ENCODE assay signal across 11 cellular contexts in genomic region chr9:71036501-71036900, GRCh38.
A peak's percentile ranks its signal among the peaks of the same experiment; 100 is the strongest.
DNase-seq lines count a peak whose midpoint lies in the region; ATAC-seq and TF ChIP-seq lines count a peak whose summit lies in the region.
"Had no signal": no experiment of that assay in that cellular context is flagged by ENCODE, and none has a peak within 500 bp of the region (broad histone marks: within the 10 kb centered on the region; RNA-seq: fewer than 3 reads in every experiment).

No MANE protein-coding gene starts in this region.

- H3K36me3 Mint-ChIP-seq in activated T-helper 17 cell treated with anti-CD3 and anti-CD28 coated beads, Interleukin-2, amount 50 U/mL, for 72 hours (ENCODE audit: low read depth), result no peaks in the 10 kb centered on the region
- H3K36me3 Mint-ChIP-seq in type B pancreatic cell, result no peaks in the 10 kb centered on the region
- no peaks in the 10 kb centered on the region for H3K36me3 Mint-ChIP-seq in activated T-cell treated with anti-CD3 and anti-CD28 coated beads, Interleukin-2, amount 50 U/mL, for 4 hours (ENCODE audit: insufficient read depth)

- TF ChIP-seq CTCF in cardiac muscle cell (IDR thresholded peaks at IDR 0.05; ENCODE audit: low read depth, low read length) (no peak), left ventricle myocardium inferior (IDR thresholded peaks at IDR 0.05; ENCODE audit: borderline replicate concordance) (no peak), VCaP (conservative IDR thresholded peaks at IDR 0.05) (no peak), type B pancreatic cell (conservative IDR thresholded peaks at IDR 0.05) (no peak)

- ATAC-seq in HG03139 (IDR thresholded peaks at IDR 0.05; ENCODE audit: unreplicated experiment), result no peak
- no peak for ATAC-seq in activated T-helper 17 cell treated with anti-CD3 and anti-CD28 coated beads, Interleukin-2, amount 50 U/mL, for 72 hours (replicated peaks)
- ATAC-seq in activated T-cell treated with anti-CD3 and anti-CD28 coated beads, Interleukin-2, amount 50 U/mL, for 4 hours, result no peak
- ATAC-seq: effector memory CD8-positive, alpha-beta T cell; right cardiac atrium had no signal

- H3K4me3 Mint-ChIP-seq in activated T-helper 17 cell treated with anti-CD3 and anti-CD28 coated beads, Interleukin-2, amount 50 U/mL, for 72 hours, result no peak overlapping the region
- no peak overlapping the region for H3K4me3 Mint-ChIP-seq in type B pancreatic cell
- H3K4me3 Mint-ChIP-seq in activated T-cell treated with anti-CD3 and anti-CD28 coated beads, Interleukin-2, amount 50 U/mL, for 4 hours, result no peak overlapping the region
- H3K4me3 Mint-ChIP-seq: effector memory CD8-positive, alpha-beta T cell had no signal

- DNase-seq in cardiac muscle cell (ENCODE audit: low read depth in 1 of 2, low spot score in 1 of 2) (peak; percentile 28 to 73), left ventricle myocardium inferior (no peak), hippocampal formation (lab: John Stamatoyannopoulos, UW) (peak; percentile 2 to 38), type B pancreatic cell (ENCODE audit: extremely low spot score, unreplicated experiment) (no peak)
- DNase-seq in activated T-cell treated with anti-CD3 and anti-CD28 coated beads, Interleukin-2, amount 50 U/mL, for 4 hours, result no peak
- DNase-seq: effector memory CD8-positive, alpha-beta T cell; right cardiac atrium; stimulated activated CD8-positive, alpha-beta memory T cell treated with anti-CD3 and anti-CD28 coated beads, Interleukin-4, amount 100 ng/mL, for 48 hours had no signal

- H3K27ac ChIP-seq in cardiac muscle cell (no peak overlapping the region), left ventricle myocardium inferior (replicated peaks) (no peak overlapping the region), VCaP (peak overlapping the region; percentile 63)

- no peaks in the 10 kb centered on the region for H3K4me1 Mint-ChIP-seq in activated T-helper 17 cell treated with anti-CD3 and anti-CD28 coated beads, Interleukin-2, amount 50 U/mL, for 72 hours
- peaks cover 5% of the 10 kb centered on the region for H3K4me1 Mint-ChIP-seq in type B pancreatic cell (ENCODE audit: unreplicated experiment)
- H3K4me1 Mint-ChIP-seq in activated T-cell treated with anti-CD3 and anti-CD28 coated beads, Interleukin-2, amount 50 U/mL, for 4 hours (ENCODE audit: low read depth), result no peaks in the 10 kb centered on the region

- H3K4me3 ChIP-seq in cardiac muscle cell (no peak overlapping the region), left ventricle myocardium inferior (no peak overlapping the region)

- no peaks in the 10 kb centered on the region for H3K9me3 ChIP-seq in cardiac muscle cell (ENCODE audit: low read depth)
- H3K9me3 ChIP-seq in left ventricle myocardium inferior (replicated peaks), result no peaks in the 10 kb centered on the region

- no peaks in the 10 kb centered on the region for H3K36me3 ChIP-seq in cardiac muscle cell
- H3K36me3 ChIP-seq in left ventricle myocardium inferior, result no peaks in the 10 kb centered on the region

- no peaks in the 10 kb centered on the region for H3K27me3 Mint-ChIP-seq in activated T-helper 17 cell treated with anti-CD3 and anti-CD28 coated beads, Interleukin-2, amount 50 U/mL, for 72 hours
- no peaks in the 10 kb centered on the region for H3K27me3 Mint-ChIP-seq in type B pancreatic cell
- no peaks in the 10 kb centered on the region for H3K27me3 Mint-ChIP-seq in activated T-cell treated with anti-CD3 and anti-CD28 coated beads, Interleukin-2, amount 50 U/mL, for 4 hours (ENCODE audit: low read depth)
- H3K27me3 Mint-ChIP-seq: effector memory CD8-positive, alpha-beta T cell had no signal

- H3K27ac Mint-ChIP-seq in activated T-helper 17 cell treated with anti-CD3 and anti-CD28 coated beads, Interleukin-2, amount 50 U/mL, for 72 hours, result no peak overlapping the region
- no peak overlapping the region for H3K27ac Mint-ChIP-seq in type B pancreatic cell
- H3K27ac Mint-ChIP-seq: effector memory CD8-positive, alpha-beta T cell had no signal

- H3K4me1 ChIP-seq in cardiac muscle cell (ENCODE audit: low read depth) (no peaks in the 10 kb centered on the region), left ventricle myocardium inferior (no peaks in the 10 kb centered on the region)

- intact Hi-C loops in left ventricle myocardium inferior (cut with micrococcal nuclease), result no loop called here

- H3K9me3 Mint-ChIP-seq in activated T-helper 17 cell treated with anti-CD3 and anti-CD28 coated beads, Interleukin-2, amount 50 U/mL, for 72 hours, result peaks cover 5% of the 10 kb centered on the region
- H3K9me3 Mint-ChIP-seq in type B pancreatic cell, result no peaks in the 10 kb centered on the region
- no peaks in the 10 kb centered on the region for H3K9me3 Mint-ChIP-seq in activated T-cell treated with anti-CD3 and anti-CD28 coated beads, Interleukin-2, amount 50 U/mL, for 4 hours
- H3K9me3 Mint-ChIP-seq: effector memory CD8-positive, alpha-beta T cell had no signal

- H3K27me3 ChIP-seq in cardiac muscle cell, result no peaks in the 10 kb centered on the region
- no peaks in the 10 kb centered on the region for H3K27me3 ChIP-seq in left ventricle myocardium inferior (ENCODE audit: low read depth)

Comparison
In these comparisons a context has a peak if more than half of its experiments do, and no peak if none do; other contexts are left out.
1. DNase-seq: peak in cardiac muscle cell (2 of 2) and hippocampal formation (2 of 2); none in left ventricle myocardium inferior (single experiment), type B pancreatic cell (single experiment) and activated T-cell treated with anti-CD3 and anti-CD28 coated beads, Interleukin-2, amount 50 U/mL, for 4 hours (single experiment).